In genomic region chrX:107777536-107777832, GRCh38 we compare ENCODE assay signal across 11 cellular contexts. TPM values are rescaled to one million over a fixed set of nuclear protein-coding genes. Genes with fewer than 3 reads are reported as not detected.
A peak's percentile ranks its signal among the peaks of the same experiment; 100 is the strongest.
DNase-seq lines count a peak whose midpoint lies in the region; TF ChIP-seq lines count a peak whose summit lies in the region.
"Had no signal": no experiment of that assay in that cellular context is flagged by ENCODE, and none has a peak within 500 bp of the region (broad histone marks: within the 10 kb centered on the region; RNA-seq: fewer than 3 reads in every experiment).

Gene NCBP2L (plus strand): TSS chrX:107777733. CDS start chrX:107794221, 16,488 bp downstream.

- H3K4me3 Mint-ChIP-seq in CD14-positive monocyte (peak within 1 kb of the TSS; percentile 80 to 98), endodermal cell (peak within 1 kb of the TSS; percentile 51), osteocyte (ENCODE audit: unreplicated experiment) (peak within 1 kb of the TSS; percentile 82)

- H3K4me3 ChIP-seq in OCI-LY7 (ENCODE audit: low read depth, low read length, poor library complexity, severe bottlenecking) = peak within 1 kb of the TSS; percentile 58
- H3K4me3 ChIP-seq in endodermal cell (ENCODE audit: low read length) = peak within 1 kb of the TSS; percentile 65
- no peak within 1 kb of the TSS for H3K4me3 ChIP-seq in trophoblast cell (ENCODE audit: low read depth, low read length)

- H3K4ac ChIP-seq in trophoblast cell (ENCODE audit: low read depth, low read length) = no peak within 1 kb of the TSS

- BruUV-seq in OCI-LY7 (replicated peaks; lab: Mats Ljungman, UMichigan) = no TSS peak

- CTCF ChIA-PET in OCI-LY7 (lab: Charles Lee; ENCODE audit: unreplicated experiment) = interaction anchor here (0.7 to 1.5 kb wide), 5 partner anchors 8 to 131 kb away, joined by 3 to 9 read pairs (median 3); no protein-coding TSS in a partner anchor

- no peak within 1 kb of the TSS for H4K8ac ChIP-seq in trophoblast cell (ENCODE audit: low read depth, low read length)

- no peak within 1 kb of the TSS for H3K27ac ChIP-seq in OCI-LY7 (ENCODE audit: low read depth, low read length, poor library complexity, severe bottlenecking)
- H3K27ac ChIP-seq in endodermal cell (ENCODE audit: low read depth, low read length) = no peak within 1 kb of the TSS
- H3K27ac ChIP-seq in trophoblast cell (ENCODE audit: low read depth, low read length) = no peak within 1 kb of the TSS
- H3K27ac ChIP-seq: epithelial cell of prostate, HL-60, SJSA1 had no signal

- H3K9me3 ChIP-seq in OCI-LY7 (ENCODE audit: low read length) (no peaks in the 10 kb centered on the region), endodermal cell (ENCODE audit: control insufficient read depth, low read length) (no peaks in the 10 kb centered on the region), trophoblast cell (ENCODE audit: insufficient read depth, low read depth, low read length) (no peaks in the 10 kb centered on the region)
- H3K9me3 ChIP-seq: SJSA1 had no signal

- no peak within 1 kb of the TSS for H2BK12ac ChIP-seq in trophoblast cell (ENCODE audit: low read length)

- no peak within 1 kb of the TSS for H4K12ac ChIP-seq in trophoblast cell (ENCODE audit: low read depth, low read length)

- no peak for DNase-seq in CD14-positive monocyte (ENCODE audit: low spot score)
- DNase-seq in OCI-LY7 (ENCODE audit: low spot score) = no peak
- DNase-seq in endodermal cell = no peak
- no peak for DNase-seq in osteocyte (ENCODE audit: extremely low spot score, unreplicated experiment)
- DNase-seq in trophoblast cell = no peak
- no peak for DNase-seq in NCI-H1105 (lab: John Stamatoyannopoulos, UW)
- no peak for DNase-seq in MV-4-11 (lab: John Stamatoyannopoulos, UW)
- no peak for DNase-seq in effector CD8-positive, alpha-beta T cell (lab: John Stamatoyannopoulos, UW)

- H3K14ac ChIP-seq in trophoblast cell (ENCODE audit: low read length) = no peak within 1 kb of the TSS

- no peaks in the 10 kb centered on the region for H3K79me1 ChIP-seq in trophoblast cell (ENCODE audit: low read length)

- intact Hi-C loops in CD14-positive monocyte (cut with micrococcal nuclease) (loop anchor here (5.0 kb wide), 4 partner anchors 55 to 240 kb away; no protein-coding TSS in a partner anchor), OCI-LY7 (cut with micrococcal nuclease; ENCODE audit: unreplicated experiment) (loop anchor here (1.0 to 10.0 kb wide), 7 partner anchors 59 to 753 kb away; no protein-coding TSS in a partner anchor)

- H3K27ac Mint-ChIP-seq in CD14-positive monocyte (peak within 1 kb of the TSS in 1 of 7 donors; percentile 37), endodermal cell (no peak within 1 kb of the TSS), osteocyte (ENCODE audit: unreplicated experiment) (peak within 1 kb of the TSS; percentile 91)

- H3K36me3 Mint-ChIP-seq in CD14-positive monocyte = peaks cover 0 to 2% of the 10 kb centered on the region in 2 donors
- H3K36me3 Mint-ChIP-seq in endodermal cell (ENCODE audit: low read depth) = no peaks in the 10 kb centered on the region
- no peaks in the 10 kb centered on the region for H3K36me3 Mint-ChIP-seq in osteocyte (ENCODE audit: unreplicated experiment)

- peaks cover 47% of the 10 kb centered on the region for H3K27me3 ChIP-seq in endodermal cell (ENCODE audit: control insufficient read depth, insufficient read depth, low read length, poor library complexity, severe bottlenecking)
- peaks cover 24% of the 10 kb centered on the region for H3K27me3 ChIP-seq in trophoblast cell (ENCODE audit: insufficient read depth, low read length)
- H3K27me3 ChIP-seq: SJSA1 had no signal

- H2BK120ac ChIP-seq in trophoblast cell (ENCODE audit: insufficient read depth, low read length, poor library complexity) = no peak within 1 kb of the TSS

- H3K27me3 Mint-ChIP-seq in CD14-positive monocyte (ENCODE audit: low read depth in 3 of 3) (peaks cover 21 to 36% (median 34%) of the 10 kb centered on the region in 3 donors), endodermal cell (ENCODE audit: insufficient read depth) (peaks cover 54% of the 10 kb centered on the region), osteocyte (ENCODE audit: unreplicated experiment) (peaks cover 2% of the 10 kb centered on the region)

- H3K4me1 Mint-ChIP-seq in CD14-positive monocyte = peaks cover 17% of the 10 kb centered on the region
- peaks cover 13% of the 10 kb centered on the region for H3K4me1 Mint-ChIP-seq in endodermal cell
- H3K4me1 Mint-ChIP-seq in osteocyte (ENCODE audit: unreplicated experiment) = peaks cover 16% of the 10 kb centered on the region

- H2AK5ac ChIP-seq in trophoblast cell (ENCODE audit: low read length) = no peak within 1 kb of the TSS

- no peaks in the 10 kb centered on the region for H4K20me1 ChIP-seq in OCI-LY7 (ENCODE audit: insufficient read depth, low read length)

- H3K23ac ChIP-seq in trophoblast cell (ENCODE audit: low read length) = no peak within 1 kb of the TSS

- no peak within 1 kb of the TSS for H2BK5ac ChIP-seq in trophoblast cell (ENCODE audit: low read depth, low read length, poor library complexity)

- H3K79me2 ChIP-seq in OCI-LY7 (ENCODE audit: insufficient read depth, low read depth, low read length) (no peaks in the 10 kb centered on the region), trophoblast cell (ENCODE audit: control insufficient read depth, insufficient read depth, low read length, poor library complexity) (no peaks in the 10 kb centered on the region)

- H3K4me2 ChIP-seq in OCI-LY7 (ENCODE audit: low read length) = peak within 1 kb of the TSS; percentile 77
- no peak within 1 kb of the TSS for H3K4me2 ChIP-seq in trophoblast cell (ENCODE audit: low read length)

- H3K4me1 ChIP-seq in OCI-LY7 (ENCODE audit: insufficient read depth, low read length, poor library complexity, severe bottlenecking) = peaks cover 11% of the 10 kb centered on the region
- no peaks in the 10 kb centered on the region for H3K4me1 ChIP-seq in endodermal cell (ENCODE audit: control insufficient read depth, insufficient read depth, low read length)
- H3K4me1 ChIP-seq in trophoblast cell (ENCODE audit: control insufficient read depth in 1 of 2, insufficient read depth in 2 of 2, low read length in 2 of 2) = peaks cover 0 to 3% of the 10 kb centered on the region in 2 experiments

- H3K9me3 Mint-ChIP-seq in CD14-positive monocyte = peaks cover 0 to 6% (median 0%) of the 10 kb centered on the region in 7 donors
- H3K9me3 Mint-ChIP-seq in endodermal cell = no peaks in the 10 kb centered on the region
- H3K9me3 Mint-ChIP-seq in osteocyte (ENCODE audit: unreplicated experiment) = no peaks in the 10 kb centered on the region

- H3K9ac ChIP-seq in endodermal cell (ENCODE audit: extremely low read depth, low read length, poor library complexity, severe bottlenecking) (no peak within 1 kb of the TSS), trophoblast cell (ENCODE audit: low read length) (no peak within 1 kb of the TSS)

- no peak within 1 kb of the TSS for H3K18ac ChIP-seq in trophoblast cell (ENCODE audit: low read length)

- POLR2A ChIA-PET in OCI-LY7 (lab: Charles Lee) = no interaction called here

- H2AFZ ChIP-seq in OCI-LY7 (ENCODE audit: low read length) = peak within 1 kb of the TSS; percentile 95
- no peak within 1 kb of the TSS for H2AFZ ChIP-seq in trophoblast cell (ENCODE audit: insufficient read depth, low read length, poor library complexity)

- H3K9me2 ChIP-seq in OCI-LY7 (ENCODE audit: insufficient read depth, low read length) = no peaks in the 10 kb centered on the region

- no peak within 1 kb of the TSS for H4K91ac ChIP-seq in trophoblast cell (ENCODE audit: low read depth, low read length)

- TF ChIP-seq CTCF in CD14-positive monocyte (IDR thresholded peaks at IDR 0.05) (no peak), OCI-LY7 (conservative IDR thresholded peaks at IDR 0.05; ENCODE audit: low read length) (peak; percentile 14; the same call in 1 of the 2 replicates), endodermal cell (conservative IDR thresholded peaks at IDR 0.05) (no peak), osteocyte (IDR thresholded peaks at IDR 0.05) (peak; percentile 1)

- 87% methylated on average over 6 of the region's 6 CpGs; no CpG with 5 or more reads in 1 of the 2 experiments for WGBS in endodermal cell (ENCODE audit: insufficient coverage in 1 of 2, insufficient read length in 1 of 2), 2 experiments
- WGBS in trophoblast cell (ENCODE audit: extremely low coverage, insufficient coverage, insufficient read length) = no CpG with 5 or more reads among the region's 6 CpGs

- H3K36me3 ChIP-seq in OCI-LY7 (ENCODE audit: insufficient read depth, low read length) = no peaks in the 10 kb centered on the region
- no peaks in the 10 kb centered on the region for H3K36me3 ChIP-seq in endodermal cell (ENCODE audit: control insufficient read depth, insufficient read depth, low read length)
- H3K36me3 ChIP-seq in trophoblast cell (ENCODE audit: control insufficient read depth in 1 of 2, insufficient read depth in 2 of 2, low read length in 2 of 2) = no peaks in the 10 kb centered on the region
- H3K36me3 ChIP-seq: SJSA1 had no signal

RNA-seq across cellular contexts. Expression of gene NCBP2L, which starts in this region (rescaled TPM):
- not detected for polyA plus RNA-seq in CD14-positive monocyte
- total RNA-seq in OCI-LY7 (2014; rRNA removed; shearing (Covaris generic)) = not detected in 2 replicates
- total RNA-seq in OCI-LY7 (2022) (not detected in 2 replicates), endodermal cell (not detected), osteocyte (not detected in 2 replicates)
- not detected for polyA plus RNA-seq in endodermal cell (2013, experiment 1 of 2)
- not detected for polyA plus RNA-seq in endodermal cell (2013, experiment 2 of 2)
- not detected in 2 replicates for polyA plus RNA-seq in trophoblast cell (2013)
- total RNA-seq: SJSA1 had no signal

Comparison
In these comparisons a context has a peak if more than half of its experiments do, and no peak if none do; other contexts are left out.
1. CTCF ChIP-seq: peak in OCI-LY7 (single experiment) and osteocyte (single experiment); none in CD14-positive monocyte (single experiment) and endodermal cell (single experiment).
2. Peak in every context shown above with its lines, with median percentiles within 50 percentile points of each other: H3K4me3 Mint-ChIP-seq.